ENCODE assay signal across 18 cellular contexts in genomic region chr6:88492241-88492640, GRCh38.
"Had no signal": no experiment of that assay in that cellular context is flagged by ENCODE, and none has a peak within 500 bp of the region (broad histone marks: within the 10 kb centered on the region; RNA-seq: fewer than 3 reads in every experiment).

No MANE protein-coding gene starts in this region.

- FAIRE-seq: pancreas, TTC549 had no signal

- H3K4me1 Mint-ChIP-seq: activated naive CD8-positive, alpha-beta T cell treated with anti-CD3 and anti-CD28 coated beads for 36 hours; endodermal cell; stimulated activated effector memory CD8-positive, alpha-beta T cell treated with anti-CD3 and anti-CD28 coated beads, Interleukin-12 subunit alpha, Interleukin-12 subunit beta, amount 100 ng/mL, for 72 hours had no signal

- H3K27ac ChIP-seq: body of pancreas, dorsolateral prefrontal cortex, pancreas, stomach, testis, upper lobe of right lung had no signal

- H3K4me3 Mint-ChIP-seq: activated naive CD8-positive, alpha-beta T cell treated with anti-CD3 and anti-CD28 coated beads for 36 hours; endodermal cell; naive thymus-derived CD4-positive, alpha-beta T cell; stimulated activated effector memory CD8-positive, alpha-beta T cell treated with anti-CD3 and anti-CD28 coated beads, Interleukin-12 subunit alpha, Interleukin-12 subunit beta, amount 100 ng/mL, for 72 hours had no signal

- H3K9me3 Mint-ChIP-seq: stimulated activated effector memory CD8-positive, alpha-beta T cell treated with anti-CD3 and anti-CD28 coated beads, Interleukin-12 subunit alpha, Interleukin-12 subunit beta, amount 100 ng/mL, for 72 hours had no signal

- H3K36me3 Mint-ChIP-seq: activated naive CD8-positive, alpha-beta T cell treated with anti-CD3 and anti-CD28 coated beads for 36 hours; naive thymus-derived CD4-positive, alpha-beta T cell; stimulated activated effector memory CD8-positive, alpha-beta T cell treated with anti-CD3 and anti-CD28 coated beads, Interleukin-12 subunit alpha, Interleukin-12 subunit beta, amount 100 ng/mL, for 72 hours had no signal

- H3K27ac Mint-ChIP-seq: activated naive CD8-positive, alpha-beta T cell treated with anti-CD3 and anti-CD28 coated beads for 36 hours; endodermal cell; naive thymus-derived CD4-positive, alpha-beta T cell; stimulated activated effector memory CD8-positive, alpha-beta T cell treated with anti-CD3 and anti-CD28 coated beads, Interleukin-12 subunit alpha, Interleukin-12 subunit beta, amount 100 ng/mL, for 72 hours had no signal

- H3K4me1 ChIP-seq: body of pancreas, gastrocnemius medialis, pancreas, stomach had no signal

- H3K36me3 ChIP-seq: gastrocnemius medialis, pancreas, stomach, upper lobe of right lung had no signal

- ATAC-seq: body of pancreas; left ventricle myocardium superior; mucosa of descending colon; naive thymus-derived CD4-positive, alpha-beta T cell; pancreas; sciatic nerve; stimulated activated effector memory CD8-positive, alpha-beta T cell treated with anti-CD3 and anti-CD28 coated beads, Interleukin-12 subunit alpha, Interleukin-12 subunit beta, amount 100 ng/mL, for 72 hours had no signal

- H3K4me3 ChIP-seq: body of pancreas, dorsolateral prefrontal cortex, gastrocnemius medialis, mucosa of descending colon, pancreas, stomach, testis, upper lobe of right lung had no signal

- DNase-seq: activated CD4-positive, alpha-beta T cell treated with anti-CD3 and anti-CD28 coated beads, Interleukin-2, amount 50 U/mL, for 48 hours; activated naive CD4-positive, alpha-beta T cell; activated naive CD8-positive, alpha-beta T cell treated with anti-CD3 and anti-CD28 coated beads for 36 hours; body of pancreas; dorsolateral prefrontal cortex; endodermal cell; gastrocnemius medialis; left ventricle myocardium superior; mucosa of descending colon; naive thymus-derived CD4-positive, alpha-beta T cell; pancreas; stimulated activated CD4-positive, alpha-beta T cell treated with anti-CD3 and anti-CD28 coated beads, Interleukin-4, amount 100 ng/mL, for 24 hours; stomach; testis; upper lobe of right lung had no signal

- H3K27me3 ChIP-seq: body of pancreas, dorsolateral prefrontal cortex, gastrocnemius medialis, pancreas, stomach, testis, upper lobe of right lung had no signal

- H3K9me3 ChIP-seq: body of pancreas, gastrocnemius medialis, mucosa of descending colon, pancreas, stomach, testis, upper lobe of right lung had no signal
